In genomic region chr16:586645-587590, GRCh38 we compare ENCODE assay signal across 13 cellular contexts. TPM values are rescaled to one million over a fixed set of nuclear protein-coding genes. Genes with fewer than 3 reads are reported as not detected.
A peak's percentile ranks its signal among the peaks of the same experiment; 100 is the strongest.
DNase-seq lines count a peak whose midpoint lies in the region; ATAC-seq and TF ChIP-seq lines count a peak whose summit lies in the region.
"Had no signal": no experiment of that assay in that cellular context is flagged by ENCODE, and none has a peak within 500 bp of the region (broad histone marks: within the 10 kb centered on the region; RNA-seq: fewer than 3 reads in every experiment).

No MANE protein-coding gene starts in this region.

- no peaks in the 10 kb centered on the region for H3K36me3 ChIP-seq in CD8-positive, alpha-beta memory T cell (ENCODE audit: insufficient read depth, low read length)
- H3K36me3 ChIP-seq: cardiac muscle cell had no signal

- DNase-seq in CD8-positive, alpha-beta memory T cell: no peak
- DNase-seq in naive thymus-derived CD8-positive, alpha-beta T cell: no peak
- DNase-seq in NCI-H82 (lab: John Stamatoyannopoulos, UW) (no peak), ACHN (no peak)
- DNase-seq: NCI-H1092; stimulated activated CD4-positive, alpha-beta T cell treated with anti-CD3 and anti-CD28 coated beads, Interleukin-4, amount 100 ng/mL, for 24 hours had no signal

- no peaks in the 10 kb centered on the region for H3K9me3 ChIP-seq in CD8-positive, alpha-beta memory T cell (ENCODE audit: low read length)

- in situ Hi-C loops in ACHN (cut with HindIII; ENCODE audit: low pct_ligation_motif_present, low pct_unique_long_range_greater_than_20kb, low sequenced_read_pairs): no loop called here

- peaks cover 26% of the 10 kb centered on the region for H3K4me1 ChIP-seq in CD8-positive, alpha-beta memory T cell (ENCODE audit: insufficient read depth, low read length)

- H3K9me3 Mint-ChIP-seq in CD8-positive, alpha-beta memory T cell: no peaks in the 10 kb centered on the region
- H3K9me3 Mint-ChIP-seq in naive thymus-derived CD8-positive, alpha-beta T cell: no peaks in the 10 kb centered on the region

- no peak for ATAC-seq in naive thymus-derived CD8-positive, alpha-beta T cell
- no peak for ATAC-seq in HG03175 (IDR thresholded peaks at IDR 0.05; ENCODE audit: unreplicated experiment)
- no peak for ATAC-seq in GM18858 (IDR thresholded peaks at IDR 0.05; ENCODE audit: unreplicated experiment)

- H3K27ac Mint-ChIP-seq in CD8-positive, alpha-beta memory T cell: peak overlapping the region in 6 of 8 donors; percentile 57 to 98 (median 68)
- peak overlapping the region in 8 of 10 donors; percentile 11 to 98 (median 78) for H3K27ac Mint-ChIP-seq in naive thymus-derived CD8-positive, alpha-beta T cell

- TF ChIP-seq EP300 in Ishikawa (IDR thresholded peaks at IDR 0.05; ENCODE audit: borderline replicate concordance): no peak

- H3K27me3 ChIP-seq in CD8-positive, alpha-beta memory T cell (ENCODE audit: insufficient read depth, low read length, poor library complexity, severe bottlenecking): no peaks in the 10 kb centered on the region
- H3K27me3 ChIP-seq: cardiac muscle cell had no signal

- peaks cover 0 to 4% of the 10 kb centered on the region in 2 donors for H3K27me3 Mint-ChIP-seq in CD8-positive, alpha-beta memory T cell
- no peaks in the 10 kb centered on the region for H3K27me3 Mint-ChIP-seq in naive thymus-derived CD8-positive, alpha-beta T cell

- no peak overlapping the region for H3K4me3 ChIP-seq in CD8-positive, alpha-beta memory T cell (ENCODE audit: low read length)

- peaks cover 13 to 30% (median 17%) of the 10 kb centered on the region in 3 donors for H3K4me1 Mint-ChIP-seq in CD8-positive, alpha-beta memory T cell
- peaks cover 15 to 29% (median 24%) of the 10 kb centered on the region in 4 donors for H3K4me1 Mint-ChIP-seq in naive thymus-derived CD8-positive, alpha-beta T cell

- no peak overlapping the region for H3K27ac ChIP-seq in CD8-positive, alpha-beta memory T cell (ENCODE audit: low read depth, low read length)
- H3K27ac ChIP-seq in angular gyrus (ENCODE audit: low read depth, low read length): peak overlapping the region; percentile 9

- no peak for TF ChIP-seq RAD21 in Ishikawa (IDR thresholded peaks at IDR 0.05; ENCODE audit: low read depth)

- H3K36me3 Mint-ChIP-seq in CD8-positive, alpha-beta memory T cell: peaks cover 0 to 8% (median 0%) of the 10 kb centered on the region in 3 donors
- no peaks in the 10 kb centered on the region for H3K36me3 Mint-ChIP-seq in naive thymus-derived CD8-positive, alpha-beta T cell

- CTCF ChIA-PET in CD8-positive, alpha-beta memory T cell (lab: Charles Lee): no interaction called here

- POLR2A ChIA-PET in CD8-positive, alpha-beta memory T cell (lab: Charles Lee): interaction anchor here (2.2 kb wide), 1 partner anchor 50 kb away, joined by 7 read pairs; the partner anchor contains the start of gene METTL26
- POLR2A ChIA-PET in naive thymus-derived CD8-positive, alpha-beta T cell (lab: Charles Lee): interaction anchor here (1.2 to 1.8 kb wide), 5 partner anchors 9 to 89 kb away, joined by 3 to 5 read pairs (median 3); partner anchors contain the start of genes NHLRC4 and RHBDL1

- H3K4me3 Mint-ChIP-seq in CD8-positive, alpha-beta memory T cell: peak overlapping the region; percentile 55 to 98 (median 95)
- H3K4me3 Mint-ChIP-seq in naive thymus-derived CD8-positive, alpha-beta T cell: peak overlapping the region; percentile 52 to 98 (median 92)

TF ChIP-seq in Ishikawa, 13 proteins besides CTCF, POLR2A, EP300 and RAD21:
- TF ChIP-seq TEAD4 (IDR thresholded peaks at IDR 0.05) (no peak), NFIC (IDR thresholded peaks at IDR 0.05) (peak; percentile 71)

RNA-seq across cellular contexts. Expression of gene RAB40C, which starts 2.9 kb away (rescaled TPM):
- total RNA-seq in CD8-positive, alpha-beta memory T cell: 10 to 100 TPM; 12.3 to 13.3 TPM
- polyA plus RNA-seq in CD8-positive, alpha-beta memory T cell: 22.8 TPM
- 10 to 100 TPM; 18.6 to 19.9 TPM for total RNA-seq in naive thymus-derived CD8-positive, alpha-beta T cell
- 10 to 100 TPM in 1 of 3 donors, 1 to 10 TPM in 2; 5.8 to 14.6 (median 6.2) TPM for polyA plus RNA-seq in naive thymus-derived CD8-positive, alpha-beta T cell

RNA-seq across cellular contexts. Expression of gene PIGQ, which starts 17.1 kb away (rescaled TPM):
- 10 to 100 TPM; 47.4 to 50.1 TPM for total RNA-seq in CD8-positive, alpha-beta memory T cell
- 14.0 TPM for polyA plus RNA-seq in CD8-positive, alpha-beta memory T cell
- total RNA-seq in naive thymus-derived CD8-positive, alpha-beta T cell: 10 to 100 TPM; 55.8 to 59.0 TPM
- polyA plus RNA-seq in naive thymus-derived CD8-positive, alpha-beta T cell: 10 to 100 TPM in 1 of 3 donors, 1 to 10 TPM in 2; 8.8 to 13.4 (median 9.3) TPM

RNA-seq across cellular contexts. Expression of gene NHLRC4, which starts 20.1 kb away (rescaled TPM):
- under 1 TPM; 0.55 to 0.59 TPM for total RNA-seq in CD8-positive, alpha-beta memory T cell
- polyA plus RNA-seq in CD8-positive, alpha-beta memory T cell: 1.6 TPM
- total RNA-seq in naive thymus-derived CD8-positive, alpha-beta T cell: 1 to 10 TPM; 4.7 to 5.3 TPM
- polyA plus RNA-seq in naive thymus-derived CD8-positive, alpha-beta T cell: 1 to 10 TPM; 1.5 to 3.3 (median 1.7) TPM

RNA-seq across cellular contexts. Expression of gene PRR35, which starts 26.7 kb away (rescaled TPM):
- not detected for total RNA-seq in CD8-positive, alpha-beta memory T cell
- polyA plus RNA-seq in CD8-positive, alpha-beta memory T cell: not detected
- not detected for total RNA-seq in naive thymus-derived CD8-positive, alpha-beta T cell
- not detected for polyA plus RNA-seq in naive thymus-derived CD8-positive, alpha-beta T cell
- total RNA-seq: kidney epithelial cell; T-helper 2 cell treated with Interferon-gamma antibody and Interleukin-4, amounts not matched to agents 100 ng/mL and 5 ng/mL, for 36 hours had no signal
- polyA plus RNA-seq: cardiac muscle cell had no signal

RNA-seq across cellular contexts. Expression of gene WFIKKN1, which starts 43.9 kb away (rescaled TPM):
- under 1 TPM; 0.11 to 0.22 TPM for total RNA-seq in CD8-positive, alpha-beta memory T cell
- 0.09 TPM for polyA plus RNA-seq in CD8-positive, alpha-beta memory T cell
- under 1 TPM; 0.47 to 0.57 TPM for total RNA-seq in naive thymus-derived CD8-positive, alpha-beta T cell
- polyA plus RNA-seq in naive thymus-derived CD8-positive, alpha-beta T cell: under 1 TPM in 1 of 3 donors, not detected in 2; 0.07 TPM
